ENCODE assay signal across 8 cellular contexts in genomic region chr1:32448186-32448772, GRCh38. TPM values are rescaled to one million over a fixed set of nuclear protein-coding genes. Genes with fewer than 3 reads are reported as not detected.
DNase-seq lines count a peak whose midpoint lies in the region; ATAC-seq and TF ChIP-seq lines count a peak whose summit lies in the region.
"Not testable (repeated sequence)": the region's sequence is repeated elsewhere in the genome, so short reads cannot be mapped to it uniquely, and the experiment has no call there.

No MANE protein-coding gene starts in this region.

- TF ChIP-seq CTCF in choroid plexus epithelial cell (conservative IDR thresholded peaks at IDR 0.05; ENCODE audit: low read depth, low read length) = peak; percentile 79
- peak; percentile 92 for TF ChIP-seq CTCF in psoas muscle (IDR thresholded peaks at IDR 0.05)
- peak; percentile 72 to 88 (median 80) for TF ChIP-seq CTCF in upper lobe of left lung (IDR thresholded peaks at IDR 0.05)

- CTCF ChIA-PET in activated CD4-positive, alpha-beta T cell treated with anti-CD3 and anti-CD28 coated beads, Interleukin-2, amount 10 ng/mL, durations not matched to agents 7 days and 5 days (lab: Charles Lee) = interaction anchor here (0.6 to 1.4 kb wide), 2 partner anchors 23 to 77 kb away, joined by 3 to 6 read pairs; no protein-coding TSS in a partner anchor

- DNase-seq in ELF-1 (ENCODE audit: low read depth, low spot score) (peak; percentile 88), LHCN-M2 (ENCODE audit: low read depth) (peak; percentile 71), NOMO-1 treated with DMSO at 0.1 percent for 48 hours (lab: John Stamatoyannopoulos, UW; ENCODE audit: unreplicated experiment) (peak; percentile 36), choroid plexus epithelial cell (ENCODE audit: low read depth) (peak; percentile 88), psoas muscle (peak; percentile 75 to 86), upper lobe of left lung (peak in 1 of 2 donors; percentile 71)
- peak; percentile 27 for DNase-seq in activated CD4-positive, alpha-beta T cell treated with anti-CD3 and anti-CD28 coated beads, Interleukin-2, amount 10 ng/mL, durations not matched to agents 7 days and 5 days

- peaks cover 29% of the 10 kb centered on the region for H3K27me3 Mint-ChIP-seq in activated CD4-positive, alpha-beta T cell treated with anti-CD3 and anti-CD28 coated beads, Interleukin-2, amount 10 ng/mL, durations not matched to agents 7 days and 5 days

- H3K4me3 ChIP-seq in choroid plexus epithelial cell (ENCODE audit: low read depth, low read length) (peak overlapping the region; percentile 56), iPS-18c (ENCODE audit: insufficient read depth, low read depth, low read length) (peak overlapping the region; percentile 31; the same call in 1 of the 2 replicates), psoas muscle (peak overlapping the region; percentile 15), upper lobe of left lung (peak overlapping the region in 1 of 4 donors; percentile 11)

- WGBS in psoas muscle, 3 donors = 35 to 36% (median 35%) methylated on average over 12 of the region's 12 CpGs
- 48 to 49% methylated on average over 12 of the region's 12 CpGs for WGBS in upper lobe of left lung, 2 donors

- not testable (repeated sequence) for TF ChIP-seq POLR2A in upper lobe of left lung (IDR thresholded peaks at IDR 0.05)

- ATAC-seq in psoas muscle = peak; percentile 40 to 93 (median 74)
- peak in 1 of 2 donors; percentile 82 for ATAC-seq in upper lobe of left lung (ENCODE audit: low FRiP score in 2 of 2)

- H3K27ac ChIP-seq in psoas muscle, upper lobe of left lung: not testable (repeated sequence)

- H3K9me3 ChIP-seq in iPS-18c (ENCODE audit: control insufficient read depth, insufficient read depth, low read length); psoas muscle: not testable (repeated sequence)
- peaks cover 6 to 16% (median 9%) of the 10 kb centered on the region in 4 donors for H3K9me3 ChIP-seq in upper lobe of left lung

- not testable (repeated sequence) for H3K36me3 Mint-ChIP-seq in activated CD4-positive, alpha-beta T cell treated with anti-CD3 and anti-CD28 coated beads, Interleukin-2, amount 10 ng/mL, durations not matched to agents 7 days and 5 days (ENCODE audit: low read depth)

- not testable (repeated sequence) for H3K27ac Mint-ChIP-seq in activated CD4-positive, alpha-beta T cell treated with anti-CD3 and anti-CD28 coated beads, Interleukin-2, amount 10 ng/mL, durations not matched to agents 7 days and 5 days

- POLR2A ChIA-PET in activated CD4-positive, alpha-beta T cell treated with anti-CD3 and anti-CD28 coated beads, Interleukin-2, amount 10 ng/mL, durations not matched to agents 7 days and 5 days (lab: Charles Lee) = not testable (repeated sequence)

- H3K27me3 ChIP-seq in psoas muscle (ENCODE audit: insufficient read depth in 3 of 3, low read length in 2 of 3); upper lobe of left lung: not testable (repeated sequence)

- not testable (repeated sequence) for H3K9me3 Mint-ChIP-seq in activated CD4-positive, alpha-beta T cell treated with anti-CD3 and anti-CD28 coated beads, Interleukin-2, amount 10 ng/mL, durations not matched to agents 7 days and 5 days

- H3K4me1 Mint-ChIP-seq in activated CD4-positive, alpha-beta T cell treated with anti-CD3 and anti-CD28 coated beads, Interleukin-2, amount 10 ng/mL, durations not matched to agents 7 days and 5 days = not testable (repeated sequence)

- intact Hi-C loops in psoas muscle (cut with DNase I) = loop anchor here in 1 of 2 donors (10.0 kb wide), 1 partner anchor 177 kb away; no protein-coding TSS in a partner anchor

- H3K4me1 ChIP-seq in psoas muscle, upper lobe of left lung: not testable (repeated sequence)

- not testable (repeated sequence) for TF ChIP-seq EP300 in upper lobe of left lung (IDR thresholded peaks at IDR 0.05)

- H3K36me3 ChIP-seq in psoas muscle (ENCODE audit: insufficient read depth in 1 of 2, low read depth in 1 of 2); upper lobe of left lung: not testable (repeated sequence)

- not testable (repeated sequence) for H3K4me3 Mint-ChIP-seq in activated CD4-positive, alpha-beta T cell treated with anti-CD3 and anti-CD28 coated beads, Interleukin-2, amount 10 ng/mL, durations not matched to agents 7 days and 5 days

RNA-seq across cellular contexts. Expression of gene ZBTB8B, which starts 16.6 kb away (rescaled TPM):
- total RNA-seq in LHCN-M2 (2014; rRNA removed) = not detected in 2 replicates
- polyA plus RNA-seq in LHCN-M2 (2012) = 0.01 TPM
- not detected for total RNA-seq in activated CD4-positive, alpha-beta T cell treated with anti-CD3 and anti-CD28 coated beads, Interleukin-2, amount 10 ng/mL, durations not matched to agents 7 days and 5 days
- total RNA-seq in psoas muscle = not detected
- polyA plus RNA-seq in psoas muscle = under 1 TPM in 2 of 3 donors, not detected in 1; under 0.01 TPM
- total RNA-seq in upper lobe of left lung = under 1 TPM in 4 of 6 donors, not detected in 2; under 0.01 to 0.10 (median 0.01) TPM

RNA-seq across cellular contexts. Expression of gene BSDC1, which starts 54.0 kb away (rescaled TPM):
- total RNA-seq in LHCN-M2 (2014; rRNA removed) = 55.4 and 58.0 TPM in 2 replicates
- polyA plus RNA-seq in LHCN-M2 (2012) = 30.4 TPM
- 10 to 100 TPM; 42.9 to 44.6 TPM for total RNA-seq in activated CD4-positive, alpha-beta T cell treated with anti-CD3 and anti-CD28 coated beads, Interleukin-2, amount 10 ng/mL, durations not matched to agents 7 days and 5 days
- total RNA-seq in psoas muscle = 10 to 100 TPM; 29.5 to 59.1 (median 34.5) TPM
- polyA plus RNA-seq in psoas muscle = 10 to 100 TPM; 25.4 to 68.4 (median 29.6) TPM
- total RNA-seq in upper lobe of left lung = 100 to 1,000 TPM in 1 of 6 donors, 10 to 100 TPM in 5; 60.8 to 116 (median 68.9) TPM
